Comparison of ENCODE assay signal across 27 cellular contexts in genomic region chr2:197339496-197340220, GRCh38. TPM values are rescaled to one million over a fixed set of nuclear protein-coding genes. Genes with fewer than 3 reads are reported as not detected.
A peak's percentile ranks its signal among the peaks of the same experiment; 100 is the strongest.
DNase-seq lines count a peak whose midpoint lies in the region; ATAC-seq and TF ChIP-seq lines count a peak whose summit lies in the region.
"Had no signal": no experiment of that assay in that cellular context is flagged by ENCODE, and none has a peak within 500 bp of the region (broad histone marks: within the 10 kb centered on the region; RNA-seq: fewer than 3 reads in every experiment).

No MANE protein-coding gene starts in this region.

- no peaks in the 10 kb centered on the region for H3K27me3 ChIP-seq in naive thymus-derived CD4-positive, alpha-beta T cell (ENCODE audit: control insufficient read depth in 2 of 2, insufficient read depth in 2 of 2, low read length in 2 of 2)
- no peaks in the 10 kb centered on the region for H3K27me3 ChIP-seq in thyroid gland
- H3K27me3 ChIP-seq: esophagus squamous epithelium, heart right ventricle, suprapubic skin had no signal

- WGBS in thyroid gland, 2 donors: 76 to 77% methylated on average over 7 of the region's 7 CpGs

- ATAC-seq in activated CD8-positive, alpha-beta T cell treated with anti-CD3 and anti-CD28 coated beads for 36 hours: no peak
- ATAC-seq in activated CD8-positive, alpha-beta T cell treated with anti-CD3 and anti-CD28 coated beads, Interleukin-2, amount 10 ng/mL, durations not matched to agents 7 days and 5 days: no peak
- ATAC-seq in naive thymus-derived CD4-positive, alpha-beta T cell: no peak
- ATAC-seq: A549; activated CD4-positive, CD25-positive, alpha-beta regulatory T cell treated with anti-CD3 and anti-CD28 coated beads, Interleukin-2, amount 50 U/mL, for 24 hours; naive thymus-derived CD8-positive, alpha-beta T cell; stimulated activated memory B cell treated with anti-CD40 and anti-IgM and Interleukin-4, amounts not matched to agents 10 μg/mL and 1 μg/mL and 100 μg/mL, for 72 hours had no signal

- H3K4me1 Mint-ChIP-seq in activated CD8-positive, alpha-beta T cell treated with anti-CD3 and anti-CD28 coated beads for 36 hours (ENCODE audit: low read depth): peaks cover 15% of the 10 kb centered on the region
- peaks cover 9% of the 10 kb centered on the region for H3K4me1 Mint-ChIP-seq in activated CD8-positive, alpha-beta T cell treated with anti-CD3 and anti-CD28 coated beads, Interleukin-2, amount 10 ng/mL, durations not matched to agents 7 days and 5 days (ENCODE audit: low read depth)
- H3K4me1 Mint-ChIP-seq in activated naive CD8-positive, alpha-beta T cell treated with anti-CD3 and anti-CD28 coated beads for 36 hours: peaks cover 11% of the 10 kb centered on the region
- H3K4me1 Mint-ChIP-seq in naive thymus-derived CD4-positive, alpha-beta T cell: peaks cover 5 to 26% (median 17%) of the 10 kb centered on the region in 7 donors
- H3K4me1 Mint-ChIP-seq: stimulated activated memory B cell treated with anti-CD40 and anti-IgM and Interleukin-4, amounts not matched to agents 10 μg/mL and 1 μg/mL and 100 μg/mL, for 72 hours had no signal

- H3K36me3 Mint-ChIP-seq in activated CD8-positive, alpha-beta T cell treated with anti-CD3 and anti-CD28 coated beads for 36 hours (ENCODE audit: low read depth): no peaks in the 10 kb centered on the region
- H3K36me3 Mint-ChIP-seq in activated CD8-positive, alpha-beta T cell treated with anti-CD3 and anti-CD28 coated beads, Interleukin-2, amount 10 ng/mL, durations not matched to agents 7 days and 5 days (ENCODE audit: low read depth): no peaks in the 10 kb centered on the region
- no peaks in the 10 kb centered on the region for H3K36me3 Mint-ChIP-seq in activated naive CD8-positive, alpha-beta T cell treated with anti-CD3 and anti-CD28 coated beads for 36 hours
- peaks cover 0 to 1% (median 0%) of the 10 kb centered on the region in 5 donors for H3K36me3 Mint-ChIP-seq in naive thymus-derived CD4-positive, alpha-beta T cell
- H3K36me3 Mint-ChIP-seq: naive thymus-derived CD8-positive, alpha-beta T cell; stimulated activated memory B cell treated with anti-CD40 and anti-IgM and Interleukin-4, amounts not matched to agents 10 μg/mL and 1 μg/mL and 100 μg/mL, for 72 hours had no signal

- H3K4me1 ChIP-seq in HEK293 (ENCODE audit: control insufficient read depth, insufficient read depth, low read length): no peaks in the 10 kb centered on the region
- peaks cover 0 to 11% of the 10 kb centered on the region in 2 donors for H3K4me1 ChIP-seq in naive thymus-derived CD4-positive, alpha-beta T cell (ENCODE audit: control insufficient read depth in 2 of 2, insufficient read depth in 2 of 2, low read length in 2 of 2)
- no peaks in the 10 kb centered on the region for H3K4me1 ChIP-seq in thyroid gland
- H3K4me1 ChIP-seq: A549, esophagus squamous epithelium, suprapubic skin had no signal

- H3K9me3 Mint-ChIP-seq in activated CD8-positive, alpha-beta T cell treated with anti-CD3 and anti-CD28 coated beads for 36 hours: no peaks in the 10 kb centered on the region
- H3K9me3 Mint-ChIP-seq in activated CD8-positive, alpha-beta T cell treated with anti-CD3 and anti-CD28 coated beads, Interleukin-2, amount 10 ng/mL, durations not matched to agents 7 days and 5 days (ENCODE audit: insufficient read depth): no peaks in the 10 kb centered on the region
- H3K9me3 Mint-ChIP-seq in activated naive CD8-positive, alpha-beta T cell treated with anti-CD3 and anti-CD28 coated beads for 36 hours: no peaks in the 10 kb centered on the region
- H3K9me3 Mint-ChIP-seq in naive thymus-derived CD4-positive, alpha-beta T cell: no peaks in the 10 kb centered on the region
- H3K9me3 Mint-ChIP-seq: naive thymus-derived CD8-positive, alpha-beta T cell; stimulated activated memory B cell treated with anti-CD40 and anti-IgM and Interleukin-4, amounts not matched to agents 10 μg/mL and 1 μg/mL and 100 μg/mL, for 72 hours had no signal

- H3K9me3 ChIP-seq in HEK293 (ENCODE audit: control insufficient read depth, insufficient read depth, low read depth, low read length) (no peaks in the 10 kb centered on the region), thyroid gland (no peaks in the 10 kb centered on the region)
- H3K9me3 ChIP-seq in naive thymus-derived CD4-positive, alpha-beta T cell (ENCODE audit: control insufficient read depth in 2 of 3, low read length in 3 of 3): no peaks in the 10 kb centered on the region
- H3K9me3 ChIP-seq: A549, esophagus squamous epithelium, heart right ventricle, suprapubic skin had no signal

- H3K27ac ChIP-seq in HEK293 (ENCODE audit: extremely low read depth, low read depth, low read length) (no peak overlapping the region), thyroid gland (no peak overlapping the region)
- H3K27ac ChIP-seq in naive thymus-derived CD4-positive, alpha-beta T cell (ENCODE audit: low read depth, low read length): no peak overlapping the region
- H3K27ac ChIP-seq: A549, esophagus squamous epithelium, heart right ventricle, suprapubic skin had no signal

- no peak for TF ChIP-seq CTCF in activated CD8-positive, alpha-beta T cell treated with anti-CD3 and anti-CD28 coated beads for 36 hours (IDR thresholded peaks at IDR 0.05)
- TF ChIP-seq CTCF in HEK293 (tag by site-specific recombination; IDR thresholded peaks at IDR 0.05) (no peak), thyroid gland (IDR thresholded peaks at IDR 0.05) (no peak)

- TF ChIP-seq POLR2A in thyroid gland (IDR thresholded peaks at IDR 0.05): no peak

- DNase-seq in activated CD8-positive, alpha-beta T cell treated with anti-CD3 and anti-CD28 coated beads for 36 hours: no peak
- no peak for DNase-seq in activated CD8-positive, alpha-beta T cell treated with anti-CD3 and anti-CD28 coated beads, Interleukin-2, amount 10 ng/mL, durations not matched to agents 7 days and 5 days
- DNase-seq in activated naive CD8-positive, alpha-beta T cell treated with anti-CD3 and anti-CD28 coated beads for 36 hours: no peak
- no peak for DNase-seq in naive thymus-derived CD4-positive, alpha-beta T cell
- DNase-seq in NCI-H187 (lab: John Stamatoyannopoulos, UW): no peak
- no peak for DNase-seq in thyroid gland
- no peak for DNase-seq in GDM1 (lab: John Stamatoyannopoulos, UW)
- DNase-seq: activated effector memory CD4-positive, alpha-beta T cell treated with anti-CD3 and anti-CD28 coated beads, Interleukin-2, amount 50 U/mL, for 16 hours; activated T-cell treated with anti-CD3 and anti-CD28 coated beads for 4 hours; Calu3; caudate nucleus; cortex of kidney; DND-41; esophagus squamous epithelium; foreskin melanocyte; heart right ventricle; IMR-90; naive thymus-derived CD8-positive, alpha-beta T cell; NCI-H146; NCI-H524; SHP77; T-helper 2 cell had no signal

- H3K4me3 ChIP-seq in HEK293 (ENCODE audit: low read depth, low read length): no peak overlapping the region
- H3K4me3 ChIP-seq in naive thymus-derived CD4-positive, alpha-beta T cell (ENCODE audit: low read length): no peak overlapping the region
- no peak overlapping the region for H3K4me3 ChIP-seq in thyroid gland (replicated peaks in 1 of 3)
- H3K4me3 ChIP-seq: A549, esophagus squamous epithelium, heart right ventricle, suprapubic skin had no signal

- H3K4me3 Mint-ChIP-seq in activated CD8-positive, alpha-beta T cell treated with anti-CD3 and anti-CD28 coated beads for 36 hours: no peak overlapping the region
- H3K4me3 Mint-ChIP-seq in activated CD8-positive, alpha-beta T cell treated with anti-CD3 and anti-CD28 coated beads, Interleukin-2, amount 10 ng/mL, durations not matched to agents 7 days and 5 days: no peak overlapping the region
- no peak overlapping the region for H3K4me3 Mint-ChIP-seq in activated naive CD8-positive, alpha-beta T cell treated with anti-CD3 and anti-CD28 coated beads for 36 hours
- peak overlapping the region in 7 of 10 donors; percentile 6 to 65 (median 35) for H3K4me3 Mint-ChIP-seq in naive thymus-derived CD4-positive, alpha-beta T cell
- H3K4me3 Mint-ChIP-seq: stimulated activated memory B cell treated with anti-CD40 and anti-IgM and Interleukin-4, amounts not matched to agents 10 μg/mL and 1 μg/mL and 100 μg/mL, for 72 hours had no signal

- H3K27ac Mint-ChIP-seq in activated CD8-positive, alpha-beta T cell treated with anti-CD3 and anti-CD28 coated beads for 36 hours: peak overlapping the region; percentile 3
- no peak overlapping the region for H3K27ac Mint-ChIP-seq in activated CD8-positive, alpha-beta T cell treated with anti-CD3 and anti-CD28 coated beads, Interleukin-2, amount 10 ng/mL, durations not matched to agents 7 days and 5 days
- peak overlapping the region; percentile 20 for H3K27ac Mint-ChIP-seq in activated naive CD8-positive, alpha-beta T cell treated with anti-CD3 and anti-CD28 coated beads for 36 hours
- peak overlapping the region in 3 of 9 donors; percentile 7 to 71 (median 17) for H3K27ac Mint-ChIP-seq in naive thymus-derived CD4-positive, alpha-beta T cell
- H3K27ac Mint-ChIP-seq: stimulated activated memory B cell treated with anti-CD40 and anti-IgM and Interleukin-4, amounts not matched to agents 10 μg/mL and 1 μg/mL and 100 μg/mL, for 72 hours had no signal

- POLR2A ChIA-PET in activated CD8-positive, alpha-beta T cell treated with anti-CD3 and anti-CD28 coated beads for 36 hours (lab: Charles Lee): no interaction called here
- POLR2A ChIA-PET in activated CD8-positive, alpha-beta T cell treated with anti-CD3 and anti-CD28 coated beads, Interleukin-2, amount 10 ng/mL, durations not matched to agents 7 days and 5 days (lab: Charles Lee): no interaction called here
- POLR2A ChIA-PET in HEK293 (lab: Yijun Ruan, JAX): no interaction called here
- POLR2A ChIA-PET in naive thymus-derived CD4-positive, alpha-beta T cell (lab: Charles Lee): interaction anchor here (0.6 kb wide), 1 partner anchor 9 kb away, joined by 5 read pairs; no protein-coding TSS in a partner anchor

- no peaks in the 10 kb centered on the region for H3K27me3 Mint-ChIP-seq in activated CD8-positive, alpha-beta T cell treated with anti-CD3 and anti-CD28 coated beads for 36 hours
- H3K27me3 Mint-ChIP-seq in activated CD8-positive, alpha-beta T cell treated with anti-CD3 and anti-CD28 coated beads, Interleukin-2, amount 10 ng/mL, durations not matched to agents 7 days and 5 days (ENCODE audit: low read depth): no peaks in the 10 kb centered on the region
- no peaks in the 10 kb centered on the region for H3K27me3 Mint-ChIP-seq in activated naive CD8-positive, alpha-beta T cell treated with anti-CD3 and anti-CD28 coated beads for 36 hours
- H3K27me3 Mint-ChIP-seq in naive thymus-derived CD4-positive, alpha-beta T cell: no peaks in the 10 kb centered on the region
- H3K27me3 Mint-ChIP-seq: naive thymus-derived CD8-positive, alpha-beta T cell; stimulated activated memory B cell treated with anti-CD40 and anti-IgM and Interleukin-4, amounts not matched to agents 10 μg/mL and 1 μg/mL and 100 μg/mL, for 72 hours had no signal

- H3K36me3 ChIP-seq in HEK293 (ENCODE audit: control insufficient read depth in 2 of 2, insufficient read depth in 1 of 2, low read length in 2 of 2) (no peaks in the 10 kb centered on the region), thyroid gland (no peaks in the 10 kb centered on the region)
- H3K36me3 ChIP-seq in naive thymus-derived CD4-positive, alpha-beta T cell (ENCODE audit: control insufficient read depth in 2 of 3, insufficient read depth in 3 of 3, low read length in 3 of 3): no peaks in the 10 kb centered on the region
- H3K36me3 ChIP-seq: esophagus squamous epithelium, heart right ventricle, suprapubic skin had no signal

- CTCF ChIA-PET in activated CD8-positive, alpha-beta T cell treated with anti-CD3 and anti-CD28 coated beads for 36 hours (lab: Charles Lee): no interaction called here
- CTCF ChIA-PET in activated CD8-positive, alpha-beta T cell treated with anti-CD3 and anti-CD28 coated beads, Interleukin-2, amount 10 ng/mL, durations not matched to agents 7 days and 5 days (lab: Charles Lee): no interaction called here
- CTCF ChIA-PET in HEK293 (lab: Yijun Ruan, JAX): interaction anchor here (1.0 kb wide), 1 partner anchor 38 kb away, joined by 4 read pairs; no protein-coding TSS in a partner anchor
- CTCF ChIA-PET in naive thymus-derived CD4-positive, alpha-beta T cell (lab: Charles Lee): interaction anchor here (0.7 kb wide), 1 partner anchor 20 kb away, joined by 3 read pairs; no protein-coding TSS in a partner anchor

- intact Hi-C loops in activated CD8-positive, alpha-beta T cell treated with anti-CD3 and anti-CD28 coated beads for 36 hours (cut with micrococcal nuclease): no loop called here
- intact Hi-C loops in naive thymus-derived CD4-positive, alpha-beta T cell (cut with micrococcal nuclease): loop anchor here in 1 of 2 donors (1.0 to 2.0 kb wide), 2 partner anchors 11 to 17 kb away; no protein-coding TSS in a partner anchor
- intact Hi-C loops in thyroid gland (cut with DNase I): no loop called here

RNA-seq across cellular contexts. Expression of gene ANKRD44, which starts 29.1 kb away (rescaled TPM):
- 100 to 1,000 TPM; 131 to 132 TPM for total RNA-seq in activated CD8-positive, alpha-beta T cell treated with anti-CD3 and anti-CD28 coated beads for 36 hours
- 100 to 1,000 TPM; 188 to 224 TPM for total RNA-seq in activated CD8-positive, alpha-beta T cell treated with anti-CD3 and anti-CD28 coated beads, Interleukin-2, amount 10 ng/mL, durations not matched to agents 7 days and 5 days
- total RNA-seq in activated naive CD8-positive, alpha-beta T cell treated with anti-CD3 and anti-CD28 coated beads for 36 hours: 100 to 1,000 TPM; 118 to 121 TPM
- 100 to 1,000 TPM; 234 to 296 (median 291) TPM for total RNA-seq in naive thymus-derived CD4-positive, alpha-beta T cell
- 10 to 100 TPM; 88.6 to 95.4 TPM for polyA plus RNA-seq in naive thymus-derived CD4-positive, alpha-beta T cell
- total RNA-seq in thyroid gland: 10 to 100 TPM; 11.0 to 25.8 (median 23.9) TPM

Comparison
In these comparisons a context has a peak if more than half of its experiments do, and no peak if none do; other contexts are left out.
1. H3K4me3 Mint-ChIP-seq: peak in naive thymus-derived CD4-positive, alpha-beta T cell (7 of 10); none in activated CD8-positive, alpha-beta T cell treated with anti-CD3 and anti-CD28 coated beads for 36 hours (single experiment), activated CD8-positive, alpha-beta T cell treated with anti-CD3 and anti-CD28 coated beads, Interleukin-2, amount 10 ng/mL, durations not matched to agents 7 days and 5 days (single experiment) and activated naive CD8-positive, alpha-beta T cell treated with anti-CD3 and anti-CD28 coated beads for 36 hours (single experiment).
2. RNA of gene ANKRD44, which starts 29.1 kb away (total RNA-seq): 234 to 296 TPM in naive thymus-derived CD4-positive, alpha-beta T cell, 188 to 224 TPM in activated CD8-positive, alpha-beta T cell treated with anti-CD3 and anti-CD28 coated beads, Interleukin-2, amount 10 ng/mL, durations not matched to agents 7 days and 5 days, 131 to 132 TPM in activated CD8-positive, alpha-beta T cell treated with anti-CD3 and anti-CD28 coated beads for 36 hours and 118 to 121 TPM in activated naive CD8-positive, alpha-beta T cell treated with anti-CD3 and anti-CD28 coated beads for 36 hours; 11.0 to 25.8 TPM in thyroid gland; every median in the first group is over 4 times any median in the second.
3. CTCF ChIA-PET loops: an anchor here in HEK293 (1.0 kb wide) and naive thymus-derived CD4-positive, alpha-beta T cell (0.7 kb wide); none called in activated CD8-positive, alpha-beta T cell treated with anti-CD3 and anti-CD28 coated beads for 36 hours and activated CD8-positive, alpha-beta T cell treated with anti-CD3 and anti-CD28 coated beads, Interleukin-2, amount 10 ng/mL, durations not matched to agents 7 days and 5 days.